Comparison of ENCODE assay signal across 8 cellular contexts in genomic region chr9:70406446-70406862, GRCh38. TPM values are rescaled to one million over a fixed set of nuclear protein-coding genes. Genes with fewer than 3 reads are reported as not detected.
DNase-seq lines count a peak whose midpoint lies in the region; ATAC-seq, FAIRE-seq and TF ChIP-seq lines count a peak whose summit lies in the region.

No MANE protein-coding gene starts in this region.

- TF ChIP-seq CTCF in GM20000 (IDR thresholded peaks at IDR 0.05; ENCODE audit: extremely low read depth, missing control alignments), result no peak

- peak; percentile 64 for ATAC-seq in HG03469 (IDR thresholded peaks at IDR 0.05; ENCODE audit: unreplicated experiment)
- ATAC-seq in activated naive CD4-positive, alpha-beta T cell treated with anti-CD3 and anti-CD28 coated beads, Interleukin-2, amount 50 U/mL, for 72 hours, result peak; percentile 77 to 78
- ATAC-seq in stimulated activated naive CD8-positive, alpha-beta T cell treated with anti-CD3 and anti-CD28 coated beads, Interleukin-15, Interleukin-2, amounts not matched to agents 100 U/mL and 50 U/mL, for 24 hours, result peak; percentile 88

- DNase-seq in GM20000 (ENCODE audit: low spot score) (peak; percentile 57), iris pigment epithelial cell (ENCODE audit: low read depth) (peak; percentile 45), NCI-H187 treated with DMSO at 0.1 percent for 48 hours (lab: John Stamatoyannopoulos, UW) (no peak), NCI-H526 treated with DMSO at 0.1 percent for 48 hours (lab: John Stamatoyannopoulos, UW) (no peak)
- peak in 1 of 2 donors; percentile 41 for DNase-seq in activated naive CD4-positive, alpha-beta T cell treated with anti-CD3 and anti-CD28 coated beads, Interleukin-2, amount 50 U/mL, for 72 hours (ENCODE audit: low spot score in 2 of 2)
- DNase-seq in stimulated activated naive CD8-positive, alpha-beta T cell treated with anti-CD3 and anti-CD28 coated beads, Interleukin-15, Interleukin-2, amounts not matched to agents 100 U/mL and 50 U/mL, for 24 hours, result peak; percentile 48

- peak; percentile 88 for FAIRE-seq in G401.6 (lab: Jason Lieb, UNC)

- H3K36me3 Mint-ChIP-seq in activated naive CD4-positive, alpha-beta T cell treated with anti-CD3 and anti-CD28 coated beads, Interleukin-2, amount 50 U/mL, for 72 hours, result peaks cover 0 to 10% of the 10 kb centered on the region in 2 donors

- H3K27ac Mint-ChIP-seq in activated naive CD4-positive, alpha-beta T cell treated with anti-CD3 and anti-CD28 coated beads, Interleukin-2, amount 50 U/mL, for 72 hours, result peak overlapping the region; percentile 90 to 99

- H3K9me3 Mint-ChIP-seq in activated naive CD4-positive, alpha-beta T cell treated with anti-CD3 and anti-CD28 coated beads, Interleukin-2, amount 50 U/mL, for 72 hours, result no peaks in the 10 kb centered on the region

RNA-seq across cellular contexts. Expression of gene KLF9, which starts 8.0 kb away (rescaled TPM):
- total RNA-seq in activated naive CD4-positive, alpha-beta T cell treated with anti-CD3 and anti-CD28 coated beads, Interleukin-2, amount 50 U/mL, for 72 hours, result 10 to 100 TPM; 22.6 to 25.1 TPM

Comparison
In these comparisons a context has a peak if more than half of its experiments do, and no peak if none do; other contexts are left out.
1. DNase-seq: peak in GM20000 (single experiment), iris pigment epithelial cell (single experiment) and stimulated activated naive CD8-positive, alpha-beta T cell treated with anti-CD3 and anti-CD28 coated beads, Interleukin-15, Interleukin-2, amounts not matched to agents 100 U/mL and 50 U/mL, for 24 hours (single experiment); none in NCI-H187 treated with DMSO at 0.1 percent for 48 hours (single experiment) and NCI-H526 treated with DMSO at 0.1 percent for 48 hours (single experiment).
2. Peak in every context shown above with its lines, with median percentiles within 50 percentile points of each other: ATAC-seq.